7 cellular contexts compared by ENCODE assay signal in the genomic region with DNA sequence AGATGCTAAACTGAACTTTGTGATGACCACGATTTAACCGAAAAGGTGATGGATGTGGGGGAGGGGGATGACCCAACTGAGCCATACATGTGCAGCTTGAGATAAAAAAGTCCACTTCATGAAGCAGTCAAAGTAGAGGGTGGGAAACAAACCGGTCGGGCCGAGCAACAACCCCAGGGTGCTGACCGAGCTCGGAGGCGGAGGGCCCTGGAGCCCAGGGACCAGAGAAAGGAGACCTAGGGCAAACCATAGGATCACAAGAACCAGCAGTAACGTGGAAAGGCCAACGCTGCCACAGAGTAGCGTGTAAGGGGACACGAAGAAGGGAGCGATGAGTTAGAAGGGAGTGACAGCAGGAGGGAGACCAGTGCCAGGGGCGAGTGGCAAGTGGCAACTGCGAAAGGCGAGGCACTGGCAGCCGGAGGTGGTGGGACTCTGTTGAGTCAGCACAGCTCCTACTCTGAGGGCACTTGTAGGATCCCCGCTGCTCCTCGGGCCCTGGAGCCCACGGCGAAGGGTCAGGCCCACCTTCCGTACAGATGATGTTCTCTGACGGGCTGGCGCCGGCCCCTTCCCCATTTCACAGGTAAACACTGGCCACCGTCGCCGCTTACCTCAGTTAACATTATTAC. TPM values are rescaled to one million over a fixed set of nuclear protein-coding genes. Genes with fewer than 3 reads are reported as not detected.
DNase-seq lines count a peak whose midpoint lies in the region; ATAC-seq, FAIRE-seq and TF ChIP-seq lines count a peak whose summit lies in the region.

No MANE protein-coding gene starts in this region.

- H3K27ac ChIP-seq in colonic mucosa: peak overlapping the region; percentile 75
- H3K27ac ChIP-seq in HepG2 (ENCODE audit: extremely low read length, insufficient read depth, low read length): peak overlapping the region; percentile 92

- H3K27me3 ChIP-seq in colonic mucosa (no peaks in the 10 kb centered on the region), HepG2 (ENCODE audit: control insufficient read depth in 1 of 2, insufficient read depth in 2 of 2, low read length in 2 of 2) (no peaks in the 10 kb centered on the region; a peak in 1 of 5 replicates)

- H3K36me3 ChIP-seq in colonic mucosa (no peaks in the 10 kb centered on the region), HepG2 (replicated peaks in 1 of 2; ENCODE audit: control insufficient read depth in 1 of 2, insufficient read depth in 2 of 2, low read length in 2 of 2) (peaks cover 0 to 3% of the 10 kb centered on the region in 2 experiments; a peak in 1 of 5 replicates)

- peak; percentile 42 for ATAC-seq in GM18505 (IDR thresholded peaks at IDR 0.05; ENCODE audit: unreplicated experiment)
- ATAC-seq in HG02610 (IDR thresholded peaks at IDR 0.05; ENCODE audit: unreplicated experiment): peak; percentile 27
- ATAC-seq in HepG2: peak; percentile 65

- H3K4me1 ChIP-seq in colonic mucosa (no peaks in the 10 kb centered on the region), HepG2 (ENCODE audit: insufficient read depth, low read length) (peaks cover 41% of the 10 kb centered on the region)

- H3K9ac ChIP-seq in colonic mucosa (ENCODE audit: low read depth in 2 of 2, low read length in 2 of 2) (peak overlapping the region; percentile 91 to 96), HepG2 (ENCODE audit: insufficient read depth, low read depth, low read length) (peak overlapping the region; percentile 92)

- in situ Hi-C loops in HepG2 (cut with HindIII; ENCODE audit: extremely low pct_ligation_motif_present, low pct_unique_long_range_greater_than_20kb): no loop called here

- H4K20me1 ChIP-seq in HepG2 (ENCODE audit: insufficient read depth, low read length): peaks cover 4% of the 10 kb centered on the region

- DNase-seq in NCI-H1105 treated with DMSO at 0.1 percent for 48 hours (lab: John Stamatoyannopoulos, UW): peak; percentile 59
- DNase-seq in activated CD4-positive, alpha-beta T cell treated with anti-CD3 and anti-CD28 coated beads for 48 hours: peak; percentile 59
- peak; percentile 70 for DNase-seq in colonic mucosa
- DNase-seq in HepG2 (ENCODE audit: low spot score): peak; percentile 13
- DNase-seq in stimulated activated CD4-positive, alpha-beta T cell treated with anti-CD3 and anti-CD28 coated beads, Interleukin-4, amount 100 ng/mL, for 4 hours: peak; percentile 34 to 43

- TF ChIP-seq CTCF in colonic mucosa (IDR thresholded peaks at IDR 0.05): no peak
- TF ChIP-seq CTCF in HepG2 (CRISPR knock-in tag; IDR thresholded peaks at IDR 0.05): no peak

- H3K9me3 ChIP-seq in colonic mucosa: no peaks in the 10 kb centered on the region
- no peaks in the 10 kb centered on the region for H3K9me3 ChIP-seq in HepG2 (ENCODE audit: low read length)

- WGBS in HepG2 (ENCODE audit: low lambda C conversion rate): 1% methylated on average over 17 of the region's 28 CpGs

- POLR2A ChIA-PET in HepG2 (lab: Yijun Ruan, JAX): no interaction called here

- BruUV-seq in HepG2 (replicated peaks; lab: Mats Ljungman, UMichigan): no TSS peak

- CTCF ChIA-PET in HepG2 (lab: Yijun Ruan, JAX; ENCODE audit: low intra/inter-chr PET ratio, low total read pairs): no interaction called here

- peaks cover 51% of the 10 kb centered on the region for H3K79me2 ChIP-seq in HepG2 (ENCODE audit: insufficient read depth, low read length)

- no peak for TF ChIP-seq EP300 in HepG2 (IDR thresholded peaks at IDR 0.05; ENCODE audit: low read depth in 2 of 2, low read length in 2 of 2)
- TF ChIP-seq EP300 in HepG2 (CRISPR knock-in tag; IDR thresholded peaks at IDR 0.05; ENCODE audit: borderline replicate concordance): no peak

- TF ChIP-seq RAD21 in HepG2 (CRISPR knock-in tag; IDR thresholded peaks at IDR 0.05): no peak

- TF ChIP-seq POLR2A in GM18505 (IDR thresholded peaks at IDR 0.05; ENCODE audit: borderline replicate concordance, extremely low read depth, insufficient read depth, insufficient read length) (no peak), HepG2 (IDR thresholded peaks at IDR 0.05; ENCODE audit: insufficient read depth in 1 of 2, low read depth in 2 of 2, low read length in 2 of 2) (no peak; a peak in 2 of 4 replicates)

- FAIRE-seq in HepG2 (lab: Jason Lieb, UNC): peak; percentile 46

- H3K4me3 ChIP-seq in colonic mucosa (peak overlapping the region; percentile 62), HepG2 (replicated peaks in 1 of 3; ENCODE audit: insufficient read depth in 1 of 3, low read depth in 2 of 3, low read length in 3 of 3) (peak overlapping the region; percentile 64 to 97 (median 86))

- peak overlapping the region; percentile 74 for H3K4me2 ChIP-seq in HepG2 (ENCODE audit: low read depth, low read length)

- peak overlapping the region; percentile 82 for H2AFZ ChIP-seq in HepG2 (ENCODE audit: low read length)

- intact Hi-C loops in colonic mucosa (cut with DNase I): no loop called here
- intact Hi-C loops in HepG2 (cut with micrococcal nuclease; ENCODE audit: unreplicated experiment): loop anchor here (2.0 to 10.0 kb wide), 2 partner anchors 15 to 135 kb away; no protein-coding TSS in a partner anchor

TF ChIP-seq in HepG2, 621 proteins besides CTCF, POLR2A, EP300 and RAD21 (continues in another document):
- TF ChIP-seq DR1 (CRISPR knock-in tag; IDR thresholded peaks at IDR 0.05) (no peak), ZNF3 (CRISPR knock-in tag; IDR thresholded peaks at IDR 0.05) (no peak), ZNF337 (CRISPR knock-in tag; IDR thresholded peaks at IDR 0.05; ENCODE audit: borderline replicate concordance, low read depth) (no peak), ZNF260 (CRISPR knock-in tag; IDR thresholded peaks at IDR 0.05; ENCODE audit: borderline replicate concordance, low read depth) (no peak), TSC22D2 (CRISPR knock-in tag; IDR thresholded peaks at IDR 0.05; ENCODE audit: borderline replicate concordance) (no peak), ZNF75D (CRISPR knock-in tag; IDR thresholded peaks at IDR 0.05; ENCODE audit: borderline replicate concordance) (no peak), ZNF383 (CRISPR knock-in tag; IDR thresholded peaks at IDR 0.05; ENCODE audit: borderline replicate concordance) (no peak), ZC3H4 (CRISPR knock-in tag; IDR thresholded peaks at IDR 0.05; ENCODE audit: borderline replicate concordance) (no peak)
- TF ChIP-seq, protein P1, sequence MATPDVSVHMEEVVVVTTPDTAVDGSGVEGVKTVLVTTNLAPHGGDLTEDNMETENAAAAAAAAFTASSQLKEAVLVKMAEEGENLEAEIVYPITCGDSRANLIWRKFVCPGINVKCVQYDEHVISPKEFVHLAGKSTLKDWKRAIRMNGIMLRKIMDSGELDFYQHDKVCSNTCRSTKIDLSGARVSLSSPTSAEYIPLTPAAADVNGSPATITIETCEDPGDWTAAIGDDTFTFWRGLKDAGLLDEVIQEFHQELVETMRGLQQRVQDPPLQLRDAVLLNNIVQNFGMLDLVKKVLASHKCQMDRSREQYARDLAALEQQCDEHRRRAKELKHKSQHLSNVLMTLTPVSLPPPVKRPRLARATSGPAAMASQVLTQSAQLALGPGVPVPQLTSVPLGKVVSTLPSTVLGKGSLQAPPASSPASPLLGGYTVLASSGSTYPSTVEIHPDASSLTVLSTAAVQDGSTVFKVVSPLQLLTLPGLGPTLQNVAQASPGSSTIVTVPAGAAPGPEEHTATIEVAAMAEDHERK (CRISPR knock-in tag; IDR thresholded peaks at IDR 0.05; ENCODE audit: low read depth): no peak
- TF ChIP-seq, protein P2, sequence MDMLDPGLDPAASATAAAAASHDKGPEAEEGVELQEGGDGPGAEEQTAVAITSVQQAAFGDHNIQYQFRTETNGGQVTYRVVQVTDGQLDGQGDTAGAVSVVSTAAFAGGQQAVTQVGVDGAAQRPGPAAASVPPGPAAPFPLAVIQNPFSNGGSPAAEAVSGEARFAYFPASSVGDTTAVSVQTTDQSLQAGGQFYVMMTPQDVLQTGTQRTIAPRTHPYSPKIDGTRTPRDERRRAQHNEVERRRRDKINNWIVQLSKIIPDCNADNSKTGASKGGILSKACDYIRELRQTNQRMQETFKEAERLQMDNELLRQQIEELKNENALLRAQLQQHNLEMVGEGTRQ (IDR thresholded peaks at IDR 0.05; ENCODE audit: low read depth, low read length): no peak
- TF ChIP-seq, protein P2 (CRISPR knock-in tag; IDR thresholded peaks at IDR 0.05; ENCODE audit: borderline replicate concordance): no peak

RNA-seq across cellular contexts. Expression of gene SNX13, which starts 0.5 kb away (rescaled TPM):
- 10 to 100 TPM; 52.5 to 71.4 TPM for total RNA-seq in colonic mucosa
- 32.3 and 35.7 TPM in 2 replicates for total RNA-seq in HepG2 (2016; rRNA removed; fragmentation: Illumina TruSeq; extraction: Trizol)
- 46.8 and 53.2 TPM in 2 replicates for total RNA-seq in HepG2 (2016; cell fraction: cytosol; rRNA removed; fragmentation: Illumina TruSeq; extraction: Trizol; ENCODE audit: low read depth)
- 32.8 and 35.2 TPM in 2 replicates for total RNA-seq in HepG2 (2016; cell fraction: insoluble cytoplasmic fraction; rRNA removed; fragmentation: Illumina TruSeq; extraction: Trizol)
- total RNA-seq in HepG2 (2016; cell fraction: membrane; rRNA removed; fragmentation: Illumina TruSeq; extraction: Trizol): 27.8 and 28.4 TPM in 2 replicates
- 49.7 and 53.6 TPM in 2 replicates for total RNA-seq in HepG2 (2016; cell fraction: nucleus; rRNA removed; fragmentation: Illumina TruSeq; extraction: Trizol)
- polyA plus RNA-seq in HepG2 (2011; rRNA removed): 12.6 and 14.3 TPM in 2 replicates
- 5.2 and 8.2 TPM in 2 replicates for polyA plus RNA-seq in HepG2 (2011; cell fraction: cytosol; rRNA removed)
- 17.1 and 19.6 TPM in 2 replicates for polyA plus RNA-seq in HepG2 (2011; cell fraction: nucleus; rRNA removed)
- polyA plus RNA-seq in HepG2 (2012): 11.0 and 14.3 TPM in 2 replicates
- polyA plus RNA-seq in HepG2 (2016; cell fraction: cytosol; fragmentation: Illumina TruSeq; extraction: Trizol; ENCODE audit: low read depth): 2.2 and 2.3 TPM in 2 replicates
- polyA plus RNA-seq in HepG2 (2016; cell fraction: insoluble cytoplasmic fraction; fragmentation: Illumina TruSeq; extraction: Trizol; ENCODE audit: low read depth): 19.9 and 22.4 TPM in 2 replicates
- polyA plus RNA-seq in HepG2 (2016; cell fraction: membrane; fragmentation: Illumina TruSeq; extraction: Trizol; ENCODE audit: low read depth): 8.0 and 8.6 TPM in 2 replicates
- polyA plus RNA-seq in HepG2 (2016; cell fraction: nucleus; fragmentation: Illumina TruSeq; extraction: Trizol; ENCODE audit: insufficient read depth, low read depth): 20.3 and 23.3 TPM in 2 replicates
- 11.9 and 12.5 TPM in 2 replicates for polyA minus RNA-seq in HepG2 (2011; rRNA and poly(A)+ RNA removed; ENCODE audit: low replicate concordance)
- 17.1 TPM in 2 replicates for polyA minus RNA-seq in HepG2 (2011; cell fraction: cytosol; rRNA and poly(A)+ RNA removed)
- polyA minus RNA-seq in HepG2 (2011; cell fraction: nucleus; rRNA and poly(A)+ RNA removed): 126 and 139 TPM in 2 replicates

Comparison
In these comparisons a context has a peak if more than half of its experiments do, and no peak if none do; other contexts are left out.
1. Peak in every context shown above with its lines: DNase-seq, ATAC-seq, H3K4me3 ChIP-seq and H3K27ac ChIP-seq.
2. DNase-seq: peak in every context shown above with its lines; median percentile 70 in colonic mucosa; 59 in NCI-H1105 treated with DMSO at 0.1 percent for 48 hours; 59 in activated CD4-positive, alpha-beta T cell treated with anti-CD3 and anti-CD28 coated beads for 48 hours; 38 in stimulated activated CD4-positive, alpha-beta T cell treated with anti-CD3 and anti-CD28 coated beads, Interleukin-4, amount 100 ng/mL, for 4 hours; 13 in HepG2.